ENCODE assay signal across 1 cellular context in genomic region chr1:230179249-230179648, GRCh38.
TF ChIP-seq lines count a peak whose summit lies in the region.

No MANE protein-coding gene starts in this region.

TF ChIP-seq in A549, 52 proteins besides CTCF, POLR2A, EP300 and RAD21 (continued from another document):
- TF ChIP-seq REST (IDR thresholded peaks at IDR 0.05) (no peak), ZNF302 (CRISPR knock-in tag; IDR thresholded peaks at IDR 0.05) (no peak), GATA3 (IDR thresholded peaks at IDR 0.05; ENCODE audit: borderline replicate concordance) (no peak)
